9 cellular contexts compared by ENCODE assay signal in genomic region chr1:67489643-67490042, GRCh38. TPM values are rescaled to one million over a fixed set of nuclear protein-coding genes. Genes with fewer than 3 reads are reported as not detected.
DNase-seq lines count a peak whose midpoint lies in the region; ATAC-seq and TF ChIP-seq lines count a peak whose summit lies in the region.
"Had no signal": no experiment of that assay in that cellular context is flagged by ENCODE, and none has a peak within 500 bp of the region (broad histone marks: within the 10 kb centered on the region; RNA-seq: fewer than 3 reads in every experiment).

No MANE protein-coding gene starts in this region.

- peak; percentile 84 for ATAC-seq in GM18907 (IDR thresholded peaks at IDR 0.05; ENCODE audit: unreplicated experiment)

- WGBS in esophagus muscularis mucosa, result 33% methylated on average over 1 of the region's 1 CpG
- 65% methylated on average over 1 of the region's 1 CpG for WGBS in smooth muscle cell (ENCODE audit: low lambda C conversion rate)

- DNase-seq in AG09309 (ENCODE audit: low read depth), result no peak
- peak; percentile 77 for DNase-seq in NCI-H526 treated with DMSO at 0.1 percent for 48 hours (lab: John Stamatoyannopoulos, UW)
- no peak for DNase-seq in esophagus muscularis mucosa (ENCODE audit: extremely low spot score)
- no peak for DNase-seq in smooth muscle cell (lab: John Stamatoyannopoulos, UW; ENCODE audit: unreplicated experiment)
- no peak for DNase-seq in nephron progenitor cell
- DNase-seq in HK-2 (ENCODE audit: unreplicated experiment), result no peak
- no peak for DNase-seq in AG08396 (ENCODE audit: low spot score)

- H3K36me3 ChIP-seq in esophagus muscularis mucosa, result no peaks in the 10 kb centered on the region
- no peaks in the 10 kb centered on the region for H3K36me3 ChIP-seq in smooth muscle cell (ENCODE audit: low read depth)

- no peaks in the 10 kb centered on the region for H3K79me2 ChIP-seq in smooth muscle cell (ENCODE audit: low read depth)

- TF ChIP-seq CTCF in AG09309 (IDR thresholded peaks at IDR 0.05; ENCODE audit: control insufficient read depth, insufficient read depth, low read depth, low read length, missing control alignments), result peak; percentile 45
- TF ChIP-seq CTCF in esophagus muscularis mucosa (IDR thresholded peaks at IDR 0.05), result peak; percentile 14 to 35 (median 28)
- TF ChIP-seq CTCF in smooth muscle cell (IDR thresholded peaks at IDR 0.05; ENCODE audit: borderline replicate concordance, insufficient read depth, poor library complexity, severe bottlenecking), result peak; percentile 14
- no peak for TF ChIP-seq CTCF in nephron progenitor cell (IDR thresholded peaks at IDR 0.05)

- H3K4me1 Mint-ChIP-seq in nephron progenitor cell, result peaks cover 8% of the 10 kb centered on the region

- no peaks in the 10 kb centered on the region for H3K9me3 ChIP-seq in esophagus muscularis mucosa
- no peaks in the 10 kb centered on the region for H3K9me3 ChIP-seq in smooth muscle cell (replicated peaks; ENCODE audit: low read depth)

- no peaks in the 10 kb centered on the region for H3K36me3 Mint-ChIP-seq in nephron progenitor cell (ENCODE audit: low read depth)
- H3K36me3 Mint-ChIP-seq: activated naive CD8-positive, alpha-beta T cell had no signal

- H3K4me1 ChIP-seq in esophagus muscularis mucosa (no peaks in the 10 kb centered on the region), smooth muscle cell (ENCODE audit: low read depth) (no peaks in the 10 kb centered on the region)

- no peak overlapping the region for H3K9ac ChIP-seq in smooth muscle cell (ENCODE audit: low read depth)

- peaks cover 10% of the 10 kb centered on the region for H3K27me3 Mint-ChIP-seq in nephron progenitor cell (ENCODE audit: low read depth, poor library complexity)
- H3K27me3 Mint-ChIP-seq: activated naive CD8-positive, alpha-beta T cell had no signal

- H3K27me3 ChIP-seq in esophagus muscularis mucosa (no peaks in the 10 kb centered on the region), smooth muscle cell (ENCODE audit: low read depth) (no peaks in the 10 kb centered on the region)

- intact Hi-C loops in esophagus muscularis mucosa (cut with DNase I), result no loop called here

- no peak overlapping the region for H3K27ac ChIP-seq in esophagus muscularis mucosa (replicated peaks in 1 of 4)
- H3K27ac ChIP-seq in smooth muscle cell (ENCODE audit: low read depth), result no peak overlapping the region

- H3K4me3 ChIP-seq in AG09309 (ENCODE audit: control insufficient read depth, low read depth, low read length), result no peak overlapping the region
- H3K4me3 ChIP-seq in esophagus muscularis mucosa, result no peak overlapping the region
- no peak overlapping the region for H3K4me3 ChIP-seq in smooth muscle cell

- H2AFZ ChIP-seq in smooth muscle cell (ENCODE audit: low read depth), result no peak overlapping the region

- H3K4me3 Mint-ChIP-seq in nephron progenitor cell, result no peak overlapping the region
- H3K4me3 Mint-ChIP-seq: activated naive CD8-positive, alpha-beta T cell had no signal

- no peaks in the 10 kb centered on the region for H4K20me1 ChIP-seq in smooth muscle cell (ENCODE audit: low read depth)

- no peak for TF ChIP-seq POLR2A in esophagus muscularis mucosa (IDR thresholded peaks at IDR 0.05; ENCODE audit: low read depth)

- H3K9me3 Mint-ChIP-seq in nephron progenitor cell, result no peaks in the 10 kb centered on the region

- no peak overlapping the region for H3K27ac Mint-ChIP-seq in nephron progenitor cell

- no peak overlapping the region for H3K4me2 ChIP-seq in smooth muscle cell

- no peaks in the 10 kb centered on the region for H3F3A ChIP-seq in smooth muscle cell (ENCODE audit: low read depth)

- no peak for TF ChIP-seq EP300 in esophagus muscularis mucosa (IDR thresholded peaks at IDR 0.05)

RNA-seq across cellular contexts. Expression of gene SERBP1, which starts 59.4 kb away (rescaled TPM):
- 100 to 1,000 TPM; 203 to 254 (median 223) TPM for total RNA-seq in esophagus muscularis mucosa
- total RNA-seq in smooth muscle cell, result 164 and 172 TPM in 2 replicates
- polyA plus RNA-seq in smooth muscle cell, result 82.5 and 102 TPM in 2 replicates
